ENCODE assay signal across 22 cellular contexts in genomic region chr10:86423739-86424138, GRCh38. TPM values are rescaled to one million over a fixed set of nuclear protein-coding genes. Genes with fewer than 3 reads are reported as not detected.
"Had no signal": no experiment of that assay in that cellular context is flagged by ENCODE, and none has a peak within 500 bp of the region (broad histone marks: within the 10 kb centered on the region; RNA-seq: fewer than 3 reads in every experiment).

No MANE protein-coding gene starts in this region.

- H3K27me3 Mint-ChIP-seq: activated T-cell treated with anti-CD3 and anti-CD28 coated beads, Interleukin-2, amount 50 U/mL, for 24 hours; activated T-helper 17 cell treated with anti-CD3 and anti-CD28 coated beads, Interleukin-2, amount 50 U/mL, for 72 hours had no signal

- H3K4me3 ChIP-seq: heart left ventricle, stomach, suprapubic skin, tibial nerve had no signal

- H3K4me3 Mint-ChIP-seq: activated T-cell treated with anti-CD3 and anti-CD28 coated beads, Interleukin-2, amount 50 U/mL, for 24 hours; activated T-helper 17 cell treated with anti-CD3 and anti-CD28 coated beads, Interleukin-2, amount 50 U/mL, for 72 hours; brain; nephron had no signal

- H3K9me3 Mint-ChIP-seq: activated naive CD4-positive, alpha-beta T cell treated with anti-CD3 and anti-CD28 coated beads, Interleukin-2, amount 50 U/mL, for 72 hours; activated T-cell treated with anti-CD3 and anti-CD28 coated beads, Interleukin-2, amount 50 U/mL, for 24 hours; activated T-helper 17 cell treated with anti-CD3 and anti-CD28 coated beads, Interleukin-2, amount 50 U/mL, for 72 hours; brain; nephron had no signal

- H3K9me3 ChIP-seq: heart left ventricle, stomach, suprapubic skin, tibial nerve had no signal

- ATAC-seq: activated naive CD4-positive, alpha-beta T cell treated with anti-CD3 and anti-CD28 coated beads, Interleukin-2, amount 50 U/mL, for 72 hours; activated T-helper 17 cell treated with anti-CD3 and anti-CD28 coated beads, Interleukin-2, amount 50 U/mL, for 72 hours; heart left ventricle; left cardiac atrium; right cardiac atrium had no signal

- H3K4me1 Mint-ChIP-seq: brain, nephron had no signal

- H3K9ac ChIP-seq: parathyroid adenoma had no signal

- H3K36me3 Mint-ChIP-seq: activated naive CD4-positive, alpha-beta T cell treated with anti-CD3 and anti-CD28 coated beads, Interleukin-2, amount 50 U/mL, for 72 hours; brain had no signal

- H2AFZ ChIP-seq: parathyroid adenoma had no signal

- H3K79me2 ChIP-seq: parathyroid adenoma had no signal

- H3K27ac ChIP-seq: heart left ventricle, parathyroid adenoma, stomach, suprapubic skin, tibial nerve, VCaP had no signal

- H3K27ac Mint-ChIP-seq: activated naive CD4-positive, alpha-beta T cell treated with anti-CD3 and anti-CD28 coated beads, Interleukin-2, amount 50 U/mL, for 72 hours; activated T-cell treated with anti-CD3 and anti-CD28 coated beads, Interleukin-2, amount 50 U/mL, for 24 hours; activated T-helper 17 cell treated with anti-CD3 and anti-CD28 coated beads, Interleukin-2, amount 50 U/mL, for 72 hours; brain; nephron had no signal

- H3K4me1 ChIP-seq: heart left ventricle, parathyroid adenoma, stomach, suprapubic skin, tibial nerve had no signal

- H3K36me3 ChIP-seq: heart left ventricle, stomach, suprapubic skin, tibial nerve had no signal

- DNase-seq: activated CD4-positive, CD25-positive, alpha-beta regulatory T cell treated with anti-CD3 and anti-CD28 coated beads, Interleukin-2, amount 50 U/mL, for 72 hours; activated CD8-positive, alpha-beta memory T cell treated with anti-CD3 and anti-CD28 coated beads for 24 hours; activated CD8-positive, alpha-beta memory T cell treated with anti-CD3 and anti-CD28 coated beads, Interleukin-2, amount 50 U/mL, for 4 hours; activated T-cell treated with anti-CD3 and anti-CD28 coated beads, Interleukin-2, amount 50 U/mL, for 24 hours; aorta; heart left ventricle; left cardiac atrium; nucleus accumbens; right cardiac atrium; stimulated activated CD4-positive, alpha-beta T cell treated with anti-CD3 and anti-CD28 coated beads, Interleukin-1b, Interleukin-23, amount 100 ng/mL, for 48 hours; stomach had no signal

- H3K27me3 ChIP-seq: stomach, tibial nerve had no signal

RNA-seq across cellular contexts. Expression of gene GRID1, which starts 57.1 kb away (rescaled TPM):
- total RNA-seq: activated naive CD4-positive, alpha-beta T cell treated with anti-CD3 and anti-CD28 coated beads, Interleukin-2, amount 50 U/mL, for 72 hours; activated T-helper 17 cell treated with anti-CD3 and anti-CD28 coated beads, Interleukin-2, amount 50 U/mL, for 72 hours; fibroblast of villous mesenchyme; pulmonary artery endothelial cell; T-helper 2 cell treated with Interferon-gamma antibody and Interleukin-4, amounts not matched to agents 100 ng/mL and 5 ng/mL, for 36 hours had no signal
